In the genomic region with DNA sequence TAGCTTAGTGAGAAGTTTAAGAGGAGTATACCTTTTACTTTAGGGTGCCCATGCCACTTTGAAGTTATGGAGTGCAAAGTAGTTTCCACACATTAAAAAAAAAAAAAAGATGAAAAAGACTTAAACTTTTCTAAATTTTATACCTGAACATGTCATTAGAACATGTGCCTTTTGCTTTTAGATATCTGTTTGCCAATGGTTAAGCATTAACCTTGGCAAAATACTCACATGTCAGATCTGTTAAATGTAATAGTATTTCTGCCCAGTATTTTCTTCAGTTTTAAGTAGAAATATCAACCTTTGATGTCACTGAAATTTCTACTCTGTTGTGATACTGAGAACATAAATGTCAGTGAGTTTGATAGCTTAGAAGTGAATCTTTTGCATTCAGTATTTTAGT, we compare ENCODE assay signal across 11 cellular contexts. TPM values are rescaled to one million over a fixed set of nuclear protein-coding genes. Genes with fewer than 3 reads are reported as not detected.
DNase-seq lines count a peak whose midpoint lies in the region; ATAC-seq and TF ChIP-seq lines count a peak whose summit lies in the region.
"Had no signal": no experiment of that assay in that cellular context is flagged by ENCODE, and none has a peak within 500 bp of the region (broad histone marks: within the 10 kb centered on the region; RNA-seq: fewer than 3 reads in every experiment).

No MANE protein-coding gene starts in this region.

- H3K27me3 Mint-ChIP-seq in natural killer cell (ENCODE audit: low read depth in 2 of 2): no peaks in the 10 kb centered on the region

- no peak for TF ChIP-seq CTCF in DOHH2 (IDR thresholded peaks at IDR 0.05; ENCODE audit: low read depth, low read length, poor library complexity, severe bottlenecking)
- TF ChIP-seq CTCF in neutrophil (IDR thresholded peaks at IDR 0.05): no peak
- TF ChIP-seq CTCF in natural killer cell (IDR thresholded peaks at IDR 0.05): no peak

- peaks cover 3% of the 10 kb centered on the region; the same call in 1 of the 2 replicates for H4K20me1 ChIP-seq in DOHH2 (ENCODE audit: control insufficient read depth, insufficient read depth, low read depth, low read length)

- intact Hi-C loops in natural killer cell (cut with micrococcal nuclease): loop anchor here (1.0 to 10.0 kb wide), 2 partner anchors 12 to 177 kb away; partner anchors contain the start of genes MTHFS and ZFAND6

- no peaks in the 10 kb centered on the region for H3K36me3 Mint-ChIP-seq in natural killer cell

- H3K4me3 Mint-ChIP-seq in natural killer cell: no peak overlapping the region

- H3K9me3 ChIP-seq in DOHH2 (ENCODE audit: control insufficient read depth, insufficient read depth, low read length) (no peaks in the 10 kb centered on the region), MG63 (no peaks in the 10 kb centered on the region), duodenal mucosa (ENCODE audit: control insufficient read depth in 1 of 2, low read length in 2 of 2) (no peaks in the 10 kb centered on the region), neutrophil (no peaks in the 10 kb centered on the region)
- H3K9me3 ChIP-seq: esophagus muscularis mucosa, lower lobe of right lung had no signal

- H3K79me2 ChIP-seq in DOHH2 (ENCODE audit: control insufficient read depth, low read length): peaks cover 100% of the 10 kb centered on the region

- no peaks in the 10 kb centered on the region for H3K9me3 Mint-ChIP-seq in natural killer cell

- no peaks in the 10 kb centered on the region for H3K9me2 ChIP-seq in DOHH2 (replicated peaks; ENCODE audit: control insufficient read depth, low read length)

- peak overlapping the region; percentile 64 for H3K4me2 ChIP-seq in DOHH2 (ENCODE audit: low read length)

- H3K4me3 ChIP-seq in DOHH2 (ENCODE audit: low read length) (peak overlapping the region; percentile 64), MG63 (peak overlapping the region; percentile 51), duodenal mucosa (ENCODE audit: low read depth in 1 of 2, low read length in 2 of 2) (peak overlapping the region; percentile 28 to 41), neutrophil (ENCODE audit: low read depth in 1 of 2, low read length in 1 of 2) (no peak overlapping the region)

- H3K27ac ChIP-seq in DOHH2 (ENCODE audit: low read depth, low read length) (peak overlapping the region; percentile 55), duodenal mucosa (ENCODE audit: low read depth, low read length) (no peak overlapping the region), neutrophil (peak overlapping the region; percentile 46)
- H3K27ac ChIP-seq: lower lobe of right lung had no signal

- H3F3A ChIP-seq in DOHH2 (ENCODE audit: control insufficient read depth, insufficient read depth): peaks cover 12% of the 10 kb centered on the region; the same call in 1 of the 2 replicates

- DNase-seq in MG63 (no peak), natural killer cell (no peak), DMS114 treated with DMSO at 0.1 percent for 48 hours (lab: John Stamatoyannopoulos, UW; ENCODE audit: unreplicated experiment) (no peak)
- DNase-seq in effector CD8-positive, alpha-beta T cell (lab: John Stamatoyannopoulos, UW): no peak
- DNase-seq: activated CD4-positive, alpha-beta T cell treated with anti-CD3 and anti-CD28 coated beads for 1 hour; lower lobe of right lung had no signal

- H3K36me3 ChIP-seq in DOHH2 (ENCODE audit: control insufficient read depth, low read length) (peaks cover 19% of the 10 kb centered on the region), MG63 (peaks cover 2% of the 10 kb centered on the region), duodenal mucosa (ENCODE audit: control insufficient read depth in 1 of 2, insufficient read depth in 2 of 2, low read length in 2 of 2) (no peaks in the 10 kb centered on the region), neutrophil (no peaks in the 10 kb centered on the region)
- H3K36me3 ChIP-seq: esophagus muscularis mucosa, lower lobe of right lung had no signal

- H3K27me3 ChIP-seq in DOHH2 (ENCODE audit: control insufficient read depth, low read length) (no peaks in the 10 kb centered on the region), MG63 (no peaks in the 10 kb centered on the region), duodenal mucosa (ENCODE audit: control insufficient read depth in 1 of 2, insufficient read depth in 2 of 2, low read length in 2 of 2) (no peaks in the 10 kb centered on the region), neutrophil (no peaks in the 10 kb centered on the region)
- H3K27me3 ChIP-seq: esophagus muscularis mucosa had no signal

- H3K4me1 Mint-ChIP-seq in natural killer cell: peaks cover 57 to 67% of the 10 kb centered on the region in 2 donors

- H3K9ac ChIP-seq in duodenal mucosa (ENCODE audit: low read depth in 1 of 2, low read length in 2 of 2): no peak overlapping the region

- H3K4me1 ChIP-seq in DOHH2 (ENCODE audit: control insufficient read depth, low read length): peaks cover 63% of the 10 kb centered on the region
- H3K4me1 ChIP-seq in duodenal mucosa (ENCODE audit: control insufficient read depth in 1 of 2, insufficient read depth in 2 of 2, low read length in 2 of 2): peaks cover 27 to 47% of the 10 kb centered on the region in 2 donors
- H3K4me1 ChIP-seq in neutrophil (ENCODE audit: control insufficient read depth in 1 of 2, insufficient read depth in 1 of 2, low read depth in 1 of 2, low read length in 1 of 2): peaks cover 22 to 28% of the 10 kb centered on the region in 2 experiments

- H3K27ac Mint-ChIP-seq in natural killer cell: peak overlapping the region in 1 of 2 donors; percentile 86

- ATAC-seq in GM18502 (IDR thresholded peaks at IDR 0.05; ENCODE audit: poor library complexity, unreplicated experiment) (no peak), natural killer cell (no peak)

RNA-seq across cellular contexts. Expression of gene ZFAND6, which starts 12.2 kb away (rescaled TPM):
- total RNA-seq in MG63 (2014; rRNA removed; shearing (Covaris generic); ENCODE audit: low replicate concordance): 174 and 254 TPM in 2 replicates
- total RNA-seq in natural killer cell: 100 to 1,000 TPM; 145 to 150 (median 148) TPM

Comparison
In these comparisons a context has a peak if more than half of its experiments do, and no peak if none do; other contexts are left out.
1. H3K4me3 ChIP-seq: peak in DOHH2 (single experiment), MG63 (single experiment) and duodenal mucosa (2 of 2); none in neutrophil (0 of 2).